1 cellular context compared by ENCODE assay signal in the genomic region with DNA sequence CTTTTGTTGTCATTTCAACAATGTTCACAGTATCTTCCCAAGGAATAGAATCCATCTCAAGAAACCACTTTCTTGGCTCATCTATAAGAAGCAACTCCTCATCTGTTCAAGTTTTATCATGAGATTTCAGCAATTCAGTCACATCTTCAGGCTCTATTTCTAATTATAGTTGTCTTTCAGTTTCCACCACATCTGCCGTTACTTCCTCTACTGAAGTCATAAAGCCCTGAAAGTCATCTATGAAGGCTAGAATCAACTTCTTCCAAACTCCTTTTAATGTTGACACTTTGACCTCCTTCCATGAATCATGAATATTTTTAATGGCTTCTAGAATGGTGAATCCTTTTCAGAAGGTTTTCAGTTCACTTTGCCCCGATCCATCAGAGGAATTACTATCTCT.
TF ChIP-seq lines count a peak whose summit lies in the region.

No MANE protein-coding gene starts in this region.

TF ChIP-seq in GM12878, 131 proteins besides CTCF, POLR2A, EP300 and RAD21 (continued from another document):
- peak; percentile 29 for TF ChIP-seq MEF2B (IDR thresholded peaks at IDR 0.05; ENCODE audit: partially characterized antibody, poor library complexity, severe bottlenecking)
- no peak for TF ChIP-seq NR2F1 (conservative IDR thresholded peaks at IDR 0.05)
